20 cellular contexts compared by ENCODE assay signal in the genomic region with DNA sequence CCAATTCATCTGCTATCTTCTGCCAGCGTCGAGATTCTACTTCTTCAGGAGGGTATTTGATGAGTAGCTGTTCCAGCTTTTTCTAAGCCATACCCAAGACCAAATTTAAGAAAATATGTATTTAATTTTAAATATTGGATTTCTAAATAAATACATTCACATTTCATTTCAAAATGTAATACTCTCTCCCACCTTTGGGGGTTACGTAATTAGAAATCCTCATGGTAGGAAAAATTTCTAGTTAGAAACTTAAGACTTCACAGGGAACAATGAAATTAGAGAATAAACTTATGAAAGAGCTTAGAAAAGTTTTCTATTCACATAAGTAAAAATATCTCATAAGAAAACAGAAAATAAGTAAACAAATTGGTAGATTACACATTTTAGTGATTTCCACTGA.
DNase-seq lines count a peak whose midpoint lies in the region; ATAC-seq, FAIRE-seq and TF ChIP-seq lines count a peak whose summit lies in the region.
"Had no signal": no experiment of that assay in that cellular context is flagged by ENCODE, and none has a peak within 500 bp of the region (broad histone marks: within the 10 kb centered on the region; RNA-seq: fewer than 3 reads in every experiment).

No MANE protein-coding gene starts in this region.

- H3K4me1 Mint-ChIP-seq in glutamatergic neuron (ENCODE audit: low read depth, unreplicated experiment) = no peaks in the 10 kb centered on the region
- H3K4me1 Mint-ChIP-seq: CD8-positive, alpha-beta memory T cell had no signal

- TF ChIP-seq CTCF in HepG2 (CRISPR knock-in tag; IDR thresholded peaks at IDR 0.05) (no peak), right lobe of liver (IDR thresholded peaks at IDR 0.05) (no peak), glutamatergic neuron (IDR thresholded peaks at IDR 0.05; ENCODE audit: partially characterized antibody, unreplicated experiment) (peak; percentile 56), mucosa of descending colon (IDR thresholded peaks at IDR 0.05) (no peak)

- no peaks in the 10 kb centered on the region for H4K20me1 ChIP-seq in HepG2 (ENCODE audit: insufficient read depth, low read length)

- TF ChIP-seq POLR2A in HepG2 (IDR thresholded peaks at IDR 0.05; ENCODE audit: insufficient read depth in 1 of 2, low read depth in 2 of 2, low read length in 2 of 2) (no peak), right lobe of liver (IDR thresholded peaks at IDR 0.05) (no peak)

- no peak for TF ChIP-seq RAD21 in HepG2 (CRISPR knock-in tag; IDR thresholded peaks at IDR 0.05)

- H3K4me1 ChIP-seq in HepG2 (ENCODE audit: insufficient read depth, low read length) (no peaks in the 10 kb centered on the region), right lobe of liver (no peaks in the 10 kb centered on the region), mucosa of descending colon (ENCODE audit: low read depth) (no peaks in the 10 kb centered on the region)
- H3K4me1 ChIP-seq: A549, HAP-1 had no signal

- intact Hi-C loops in HepG2 (cut with micrococcal nuclease; ENCODE audit: unreplicated experiment) = no loop called here
- intact Hi-C loops in right lobe of liver (cut with DNase I) = no loop called here
- intact Hi-C loops in mucosa of descending colon (cut with DNase I, micrococcal nuclease) = no loop called here

- H3K27me3 ChIP-seq in HepG2 (ENCODE audit: control insufficient read depth in 1 of 2, insufficient read depth in 2 of 2, low read length in 2 of 2) (no peaks in the 10 kb centered on the region), right lobe of liver (no peaks in the 10 kb centered on the region)

- no peak for DNase-seq in HepG2 (ENCODE audit: low spot score)
- DNase-seq in right lobe of liver = no peak
- DNase-seq in RKO (ENCODE audit: low spot score) = peak; percentile 3
- no peak for DNase-seq in glutamatergic neuron
- DNase-seq in mucosa of descending colon = no peak
- no peak for DNase-seq in caudate nucleus (lab: John Stamatoyannopoulos, UW)
- no peak for DNase-seq in activated CD8-positive, alpha-beta memory T cell treated with anti-CD3 and anti-CD28 coated beads, Interleukin-2, amount 50 U/mL, for 4 hours
- DNase-seq: CD8-positive, alpha-beta memory T cell; DND-41; GDM1; NCI-H1048; NCI-H1436; NCI-H2029; NCI-H2171; RPMI8226; SHP77 treated with DMSO at 0.1 percent for 48 hours had no signal

- H3K9me3 ChIP-seq in HepG2 (ENCODE audit: low read length) = no peaks in the 10 kb centered on the region
- H3K9me3 ChIP-seq in right lobe of liver = no peaks in the 10 kb centered on the region
- H3K9me3 ChIP-seq in mucosa of descending colon = no peaks in the 10 kb centered on the region
- H3K9me3 ChIP-seq: A549, HAP-1 had no signal

- no peak for FAIRE-seq in HepG2 (lab: Jason Lieb, UNC)
- FAIRE-seq: A549, D721Med had no signal

- no peak overlapping the region for H3K4me3 ChIP-seq in HepG2 (replicated peaks in 1 of 3; ENCODE audit: insufficient read depth in 1 of 3, low read depth in 2 of 3, low read length in 3 of 3)
- no peak overlapping the region for H3K4me3 ChIP-seq in right lobe of liver
- no peak overlapping the region for H3K4me3 ChIP-seq in mucosa of descending colon
- H3K4me3 ChIP-seq: A549, HAP-1 had no signal

- H3K27me3 Mint-ChIP-seq in glutamatergic neuron (ENCODE audit: unreplicated experiment) = no peaks in the 10 kb centered on the region
- H3K27me3 Mint-ChIP-seq: CD8-positive, alpha-beta memory T cell had no signal

- CTCF ChIA-PET in HepG2 (lab: Yijun Ruan, JAX; ENCODE audit: low intra/inter-chr PET ratio, low total read pairs) = no interaction called here

- in situ Hi-C loops in HepG2 (cut with HindIII; ENCODE audit: extremely low pct_ligation_motif_present, low pct_unique_long_range_greater_than_20kb) = no loop called here

- no peaks in the 10 kb centered on the region for H3K79me2 ChIP-seq in HepG2 (ENCODE audit: insufficient read depth, low read length)

- H3K27ac ChIP-seq in HepG2 (ENCODE audit: extremely low read length, insufficient read depth, low read length) (no peak overlapping the region), right lobe of liver (no peak overlapping the region), caudate nucleus (ENCODE audit: low read depth, low read length) (no peak overlapping the region)
- H3K27ac ChIP-seq: A549 had no signal

- POLR2A ChIA-PET in HepG2 (lab: Yijun Ruan, JAX) = no interaction called here

- H2AFZ ChIP-seq in HepG2 (ENCODE audit: low read length) = no peak overlapping the region

- no peaks in the 10 kb centered on the region for H3K9me3 Mint-ChIP-seq in glutamatergic neuron (ENCODE audit: unreplicated experiment)
- H3K9me3 Mint-ChIP-seq: CD8-positive, alpha-beta memory T cell had no signal

- WGBS in HepG2 (ENCODE audit: low lambda C conversion rate) = 97% methylated on average over 3 of the region's 3 CpGs
- 96% methylated on average over 3 of the region's 3 CpGs for WGBS in right lobe of liver (ENCODE audit: insufficient coverage, low coverage, low lambda C conversion rate, missing lambda C conversion rate)

- BruUV-seq in HepG2 (replicated peaks; lab: Mats Ljungman, UMichigan) = no TSS peak

- no peak for ATAC-seq in HepG2
- ATAC-seq in right lobe of liver = no peak
- no peak for ATAC-seq in GM21528 (IDR thresholded peaks at IDR 0.05; ENCODE audit: low FRiP score, unreplicated experiment)
- ATAC-seq in mucosa of descending colon = no peak
- ATAC-seq: A549 had no signal

- H3K36me3 ChIP-seq in HepG2 (replicated peaks in 1 of 2; ENCODE audit: control insufficient read depth in 1 of 2, insufficient read depth in 2 of 2, low read length in 2 of 2) (peaks cover 10 to 51% of the 10 kb centered on the region in 2 experiments), right lobe of liver (peaks cover 0 to 62% (median 24%) of the 10 kb centered on the region in 4 donors), mucosa of descending colon (ENCODE audit: low read depth) (no peaks in the 10 kb centered on the region)

- H3K9ac ChIP-seq in HepG2 (ENCODE audit: insufficient read depth, low read depth, low read length) = no peak overlapping the region

- TF ChIP-seq EP300 in HepG2 (IDR thresholded peaks at IDR 0.05; ENCODE audit: low read depth in 2 of 2, low read length in 2 of 2) = no peak
- TF ChIP-seq EP300 in HepG2 (CRISPR knock-in tag; IDR thresholded peaks at IDR 0.05; ENCODE audit: borderline replicate concordance) = no peak

- no peak overlapping the region for H3K4me3 Mint-ChIP-seq in glutamatergic neuron (ENCODE audit: unreplicated experiment)
- H3K4me3 Mint-ChIP-seq: CD8-positive, alpha-beta memory T cell had no signal

- no peaks in the 10 kb centered on the region for H3K36me3 Mint-ChIP-seq in glutamatergic neuron (ENCODE audit: unreplicated experiment)

- no peak overlapping the region for H3K27ac Mint-ChIP-seq in glutamatergic neuron (ENCODE audit: unreplicated experiment)

- H3K4me2 ChIP-seq in HepG2 (ENCODE audit: low read depth, low read length) = no peak overlapping the region
- H3K4me2 ChIP-seq: A549 had no signal

TF ChIP-seq in HepG2, 621 proteins besides CTCF, POLR2A, EP300 and RAD21:
- TF ChIP-seq CEBPB (IDR thresholded peaks at IDR 0.05; ENCODE audit: borderline replicate concordance, low read depth, low read length) (0 out of 2 replicates have a peak, but pooled peaks have one; percentile 2), ZNF207 (IDR thresholded peaks at IDR 0.05; ENCODE audit: borderline replicate concordance) (no peak), TAF1 (CRISPR knock-in tag; IDR thresholded peaks at IDR 0.05) (no peak)
